In the genomic region with DNA sequence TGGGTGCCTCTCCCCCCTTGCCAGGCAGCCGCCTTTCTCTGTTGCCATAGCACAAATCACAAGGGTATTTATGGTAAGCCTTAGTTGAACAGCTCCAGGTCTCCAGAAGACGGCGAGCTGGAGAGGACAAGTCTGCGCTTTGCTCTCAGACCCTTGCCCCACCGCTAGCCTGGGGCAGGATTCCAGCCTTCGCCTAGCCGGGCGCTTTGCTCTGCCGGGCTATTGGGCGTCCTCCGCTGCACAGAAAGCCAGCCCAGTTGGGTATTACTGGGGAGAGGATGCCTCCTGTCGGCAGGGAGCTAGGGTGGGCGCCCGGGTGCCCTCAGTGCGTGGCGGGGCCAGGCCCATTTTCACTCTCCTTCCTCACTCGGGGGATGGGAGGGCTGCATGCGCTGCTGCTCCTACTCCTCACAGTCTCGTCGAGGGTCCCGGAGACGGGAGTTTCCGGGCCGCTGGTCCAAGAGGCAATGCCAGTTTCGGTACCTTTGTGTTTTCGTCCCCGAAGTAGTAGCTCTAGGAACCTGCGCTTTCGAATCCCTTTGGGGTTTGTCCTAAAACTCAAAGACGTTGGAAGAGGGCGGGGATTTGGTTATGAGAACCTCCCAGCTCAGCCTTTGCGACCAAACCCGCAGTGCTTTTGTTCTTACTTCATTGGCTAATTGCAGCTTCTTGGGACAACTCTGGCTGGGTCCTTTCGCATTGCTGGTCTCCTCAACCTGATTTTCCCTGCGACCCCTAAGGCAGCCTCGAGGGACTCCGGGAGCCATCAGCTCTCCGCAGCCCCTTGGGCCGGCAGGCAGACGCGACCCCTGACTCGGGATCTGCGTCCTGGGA, we compare ENCODE assay signal across 1 cellular context.
TF ChIP-seq lines count a peak whose summit lies in the region.

No MANE protein-coding gene starts in this region.

TF ChIP-seq in HepG2, 621 proteins besides CTCF, POLR2A, EP300 and RAD21 (continued from another document):
- TF ChIP-seq, protein P1, sequence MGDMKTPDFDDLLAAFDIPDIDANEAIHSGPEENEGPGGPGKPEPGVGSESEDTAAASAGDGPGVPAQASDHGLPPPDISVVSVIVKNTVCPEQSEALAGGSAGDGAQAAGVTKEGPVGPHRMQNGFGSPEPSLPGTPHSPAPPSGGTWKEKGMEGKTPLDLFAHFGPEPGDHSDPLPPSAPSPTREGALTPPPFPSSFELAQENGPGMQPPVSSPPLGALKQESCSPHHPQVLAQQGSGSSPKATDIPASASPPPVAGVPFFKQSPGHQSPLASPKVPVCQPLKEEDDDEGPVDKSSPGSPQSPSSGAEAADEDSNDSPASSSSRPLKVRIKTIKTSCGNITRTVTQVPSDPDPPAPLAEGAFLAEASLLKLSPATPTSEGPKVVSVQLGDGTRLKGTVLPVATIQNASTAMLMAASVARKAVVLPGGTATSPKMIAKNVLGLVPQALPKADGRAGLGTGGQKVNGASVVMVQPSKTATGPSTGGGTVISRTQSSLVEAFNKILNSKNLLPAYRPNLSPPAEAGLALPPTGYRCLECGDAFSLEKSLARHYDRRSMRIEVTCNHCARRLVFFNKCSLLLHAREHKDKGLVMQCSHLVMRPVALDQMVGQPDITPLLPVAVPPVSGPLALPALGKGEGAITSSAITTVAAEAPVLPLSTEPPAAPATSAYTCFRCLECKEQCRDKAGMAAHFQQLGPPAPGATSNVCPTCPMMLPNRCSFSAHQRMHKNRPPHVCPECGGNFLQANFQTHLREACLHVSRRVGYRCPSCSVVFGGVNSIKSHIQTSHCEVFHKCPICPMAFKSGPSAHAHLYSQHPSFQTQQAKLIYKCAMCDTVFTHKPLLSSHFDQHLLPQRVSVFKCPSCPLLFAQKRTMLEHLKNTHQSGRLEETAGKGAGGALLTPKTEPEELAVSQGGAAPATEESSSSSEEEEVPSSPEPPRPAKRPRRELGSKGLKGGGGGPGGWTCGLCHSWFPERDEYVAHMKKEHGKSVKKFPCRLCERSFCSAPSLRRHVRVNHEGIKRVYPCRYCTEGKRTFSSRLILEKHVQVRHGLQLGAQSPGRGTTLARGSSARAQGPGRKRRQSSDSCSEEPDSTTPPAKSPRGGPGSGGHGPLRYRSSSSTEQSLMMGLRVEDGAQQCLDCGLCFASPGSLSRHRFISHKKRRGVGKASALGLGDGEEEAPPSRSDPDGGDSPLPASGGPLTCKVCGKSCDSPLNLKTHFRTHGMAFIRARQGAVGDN (CRISPR knock-in tag; IDR thresholded peaks at IDR 0.05), result peak; percentile 78
- TF ChIP-seq SP4 (CRISPR knock-in tag; IDR thresholded peaks at IDR 0.05) (0 out of 2 replicates have a peak, but pooled peaks have one; percentile 35), ZNF235 (CRISPR knock-in tag; IDR thresholded peaks at IDR 0.05; ENCODE audit: borderline replicate concordance) (no peak), ZFP36L2 (CRISPR knock-in tag; IDR thresholded peaks at IDR 0.05) (no peak), ZNF777 (CRISPR knock-in tag; IDR thresholded peaks at IDR 0.05) (peak; percentile 96), ZNF34 (CRISPR knock-in tag; IDR thresholded peaks at IDR 0.05; ENCODE audit: borderline replicate concordance) (0 out of 2 replicates have a peak, but pooled peaks have one; percentile 60), PHF5A (CRISPR knock-in tag; IDR thresholded peaks at IDR 0.05; ENCODE audit: low read depth, unreplicated experiment) (peak; percentile 34), ZNF383 (CRISPR knock-in tag; IDR thresholded peaks at IDR 0.05; ENCODE audit: borderline replicate concordance) (peak; percentile 71; the same call in 1 of the 2 replicates), MAFK (conservative IDR thresholded peaks at IDR 0.05 in 1 of 2, IDR thresholded peaks at IDR 0.05 in 1 of 2; ENCODE audit: low read length in 2 of 2) (no peak), ZKSCAN1 (IDR thresholded peaks at IDR 0.05; ENCODE audit: low read length) (no peak), AGO2 (optimal IDR thresholded peaks at IDR 0.05; ENCODE audit: low read depth, low read length) (no peak), YY1 (IDR thresholded peaks at IDR 0.05; ENCODE audit: insufficient read depth, insufficient replicate concordance, low read depth, low read length) (no peak), ZNF563 (CRISPR knock-in tag; IDR thresholded peaks at IDR 0.05) (no peak), ZNF883 (CRISPR knock-in tag; IDR thresholded peaks at IDR 0.05; ENCODE audit: not compliant biosample characterization) (peak; percentile 43), MTF2 (CRISPR knock-in tag; IDR thresholded peaks at IDR 0.05; ENCODE audit: borderline replicate concordance) (peak; percentile 81), TEAD2 (CRISPR knock-in tag; IDR thresholded peaks at IDR 0.05) (no peak), EEA1 (CRISPR knock-in tag; IDR thresholded peaks at IDR 0.05; ENCODE audit: borderline replicate concordance) (no peak), ZNF205 (CRISPR knock-in tag; IDR thresholded peaks at IDR 0.05) (peak; percentile 73; the same call in 1 of the 2 replicates), RARA (CRISPR knock-in tag; IDR thresholded peaks at IDR 0.05) (no peak), CEBPG (CRISPR knock-in tag; IDR thresholded peaks at IDR 0.05) (no peak), ZNF556 (CRISPR knock-in tag; IDR thresholded peaks at IDR 0.05; ENCODE audit: borderline replicate concordance) (peak; percentile 57; the same call in 1 of the 2 replicates), ARNTL (CRISPR knock-in tag; IDR thresholded peaks at IDR 0.05) (peak; percentile 38; the same call in 1 of the 2 replicates), ZFAT (CRISPR knock-in tag; conservative IDR thresholded peaks at IDR 0.05) (peak; percentile 13; the same call in 1 of the 2 replicates), ELF3 (CRISPR knock-in tag; IDR thresholded peaks at IDR 0.05) (no peak)
- TF ChIP-seq, protein P2, sequence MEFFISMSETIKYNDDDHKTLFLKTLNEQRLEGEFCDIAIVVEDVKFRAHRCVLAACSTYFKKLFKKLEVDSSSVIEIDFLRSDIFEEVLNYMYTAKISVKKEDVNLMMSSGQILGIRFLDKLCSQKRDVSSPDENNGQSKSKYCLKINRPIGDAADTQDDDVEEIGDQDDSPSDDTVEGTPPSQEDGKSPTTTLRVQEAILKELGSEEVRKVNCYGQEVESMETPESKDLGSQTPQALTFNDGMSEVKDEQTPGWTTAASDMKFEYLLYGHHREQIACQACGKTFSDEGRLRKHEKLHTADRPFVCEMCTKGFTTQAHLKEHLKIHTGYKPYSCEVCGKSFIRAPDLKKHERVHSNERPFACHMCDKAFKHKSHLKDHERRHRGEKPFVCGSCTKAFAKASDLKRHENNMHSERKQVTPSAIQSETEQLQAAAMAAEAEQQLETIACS (CRISPR knock-in tag; IDR thresholded peaks at IDR 0.05), result 0 out of 2 replicates have a peak, but pooled peaks have one; percentile 19
- TF ChIP-seq, protein P3, sequence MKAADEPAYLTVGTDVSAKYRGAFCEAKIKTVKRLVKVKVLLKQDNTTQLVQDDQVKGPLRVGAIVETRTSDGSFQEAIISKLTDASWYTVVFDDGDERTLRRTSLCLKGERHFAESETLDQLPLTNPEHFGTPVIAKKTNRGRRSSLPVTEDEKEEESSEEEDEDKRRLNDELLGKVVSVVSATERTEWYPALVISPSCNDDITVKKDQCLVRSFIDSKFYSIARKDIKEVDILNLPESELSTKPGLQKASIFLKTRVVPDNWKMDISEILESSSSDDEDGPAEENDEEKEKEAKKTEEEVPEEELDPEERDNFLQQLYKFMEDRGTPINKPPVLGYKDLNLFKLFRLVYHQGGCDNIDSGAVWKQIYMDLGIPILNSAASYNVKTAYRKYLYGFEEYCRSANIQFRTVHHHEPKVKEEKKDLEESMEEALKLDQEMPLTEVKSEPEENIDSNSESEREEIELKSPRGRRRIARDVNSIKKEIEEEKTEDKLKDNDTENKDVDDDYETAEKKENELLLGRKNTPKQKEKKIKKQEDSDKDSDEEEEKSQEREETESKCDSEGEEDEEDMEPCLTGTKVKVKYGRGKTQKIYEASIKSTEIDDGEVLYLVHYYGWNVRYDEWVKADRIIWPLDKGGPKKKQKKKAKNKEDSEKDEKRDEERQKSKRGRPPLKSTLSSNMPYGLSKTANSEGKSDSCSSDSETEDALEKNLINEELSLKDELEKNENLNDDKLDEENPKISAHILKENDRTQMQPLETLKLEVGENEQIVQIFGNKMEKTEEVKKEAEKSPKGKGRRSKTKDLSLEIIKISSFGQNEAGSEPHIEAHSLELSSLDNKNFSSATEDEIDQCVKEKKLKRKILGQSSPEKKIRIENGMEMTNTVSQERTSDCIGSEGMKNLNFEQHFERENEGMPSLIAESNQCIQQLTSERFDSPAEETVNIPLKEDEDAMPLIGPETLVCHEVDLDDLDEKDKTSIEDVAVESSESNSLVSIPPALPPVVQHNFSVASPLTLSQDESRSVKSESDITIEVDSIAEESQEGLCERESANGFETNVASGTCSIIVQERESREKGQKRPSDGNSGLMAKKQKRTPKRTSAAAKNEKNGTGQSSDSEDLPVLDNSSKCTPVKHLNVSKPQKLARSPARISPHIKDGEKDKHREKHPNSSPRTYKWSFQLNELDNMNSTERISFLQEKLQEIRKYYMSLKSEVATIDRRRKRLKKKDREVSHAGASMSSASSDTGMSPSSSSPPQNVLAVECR (CRISPR knock-in tag; IDR thresholded peaks at IDR 0.05; ENCODE audit: borderline replicate concordance), result peak; percentile 69
- TF ChIP-seq, protein P4, sequence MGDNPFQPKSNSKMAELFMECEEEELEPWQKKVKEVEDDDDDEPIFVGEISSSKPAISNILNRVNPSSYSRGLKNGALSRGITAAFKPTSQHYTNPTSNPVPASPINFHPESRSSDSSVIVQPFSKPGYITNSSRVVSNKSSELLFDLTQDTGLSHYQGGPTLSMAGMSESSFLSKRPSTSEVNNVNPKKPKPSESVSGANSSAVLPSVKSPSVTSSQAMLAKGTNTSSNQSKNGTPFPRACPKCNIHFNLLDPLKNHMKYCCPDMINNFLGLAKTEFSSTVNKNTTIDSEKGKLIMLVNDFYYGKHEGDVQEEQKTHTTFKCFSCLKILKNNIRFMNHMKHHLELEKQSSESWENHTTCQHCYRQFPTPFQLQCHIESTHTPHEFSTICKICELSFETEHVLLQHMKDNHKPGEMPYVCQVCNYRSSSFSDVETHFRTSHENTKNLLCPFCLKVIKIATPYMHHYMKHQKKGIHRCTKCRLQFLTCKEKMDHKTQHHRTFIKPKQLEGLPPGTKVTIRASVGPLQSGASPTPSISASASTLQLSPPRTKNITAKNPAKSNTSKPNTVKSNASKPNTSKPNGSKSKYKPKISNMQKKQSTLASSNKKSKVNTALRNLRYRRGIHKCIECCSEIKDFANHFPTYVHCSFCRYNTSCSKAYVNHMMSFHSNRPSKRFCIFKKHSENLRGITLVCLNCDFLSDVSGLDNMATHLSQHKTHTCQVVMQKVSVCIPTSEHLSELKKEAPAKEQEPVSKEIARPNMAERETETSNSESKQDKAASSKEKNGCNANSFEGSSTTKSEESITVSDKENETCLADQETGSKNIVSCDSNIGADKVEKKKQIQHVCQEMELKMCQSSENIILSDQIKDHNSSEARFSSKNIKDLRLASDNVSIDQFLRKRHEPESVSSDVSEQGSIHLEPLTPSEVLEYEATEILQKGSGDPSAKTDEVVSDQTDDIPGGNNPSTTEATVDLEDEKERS (CRISPR knock-in tag; IDR thresholded peaks at IDR 0.05), result no peak
- TF ChIP-seq, protein P5, sequence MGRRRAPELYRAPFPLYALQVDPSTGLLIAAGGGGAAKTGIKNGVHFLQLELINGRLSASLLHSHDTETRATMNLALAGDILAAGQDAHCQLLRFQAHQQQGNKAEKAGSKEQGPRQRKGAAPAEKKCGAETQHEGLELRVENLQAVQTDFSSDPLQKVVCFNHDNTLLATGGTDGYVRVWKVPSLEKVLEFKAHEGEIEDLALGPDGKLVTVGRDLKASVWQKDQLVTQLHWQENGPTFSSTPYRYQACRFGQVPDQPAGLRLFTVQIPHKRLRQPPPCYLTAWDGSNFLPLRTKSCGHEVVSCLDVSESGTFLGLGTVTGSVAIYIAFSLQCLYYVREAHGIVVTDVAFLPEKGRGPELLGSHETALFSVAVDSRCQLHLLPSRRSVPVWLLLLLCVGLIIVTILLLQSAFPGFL (CRISPR knock-in tag; IDR thresholded peaks at IDR 0.05), result 0 out of 2 replicates have a peak, but pooled peaks have one; percentile 29
- TF ChIP-seq, protein P6, sequence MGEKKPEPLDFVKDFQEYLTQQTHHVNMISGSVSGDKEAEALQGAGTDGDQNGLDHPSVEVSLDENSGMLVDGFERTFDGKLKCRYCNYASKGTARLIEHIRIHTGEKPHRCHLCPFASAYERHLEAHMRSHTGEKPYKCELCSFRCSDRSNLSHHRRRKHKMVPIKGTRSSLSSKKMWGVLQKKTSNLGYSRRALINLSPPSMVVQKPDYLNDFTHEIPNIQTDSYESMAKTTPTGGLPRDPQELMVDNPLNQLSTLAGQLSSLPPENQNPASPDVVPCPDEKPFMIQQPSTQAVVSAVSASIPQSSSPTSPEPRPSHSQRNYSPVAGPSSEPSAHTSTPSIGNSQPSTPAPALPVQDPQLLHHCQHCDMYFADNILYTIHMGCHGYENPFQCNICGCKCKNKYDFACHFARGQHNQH (CRISPR knock-in tag; IDR thresholded peaks at IDR 0.05), result no peak
